Comparison of ENCODE assay signal across 15 cellular contexts in genomic region chr2:196983934-196984333, GRCh38. TPM values are rescaled to one million over a fixed set of nuclear protein-coding genes. Genes with fewer than 3 reads are reported as not detected.
DNase-seq lines count a peak whose midpoint lies in the region; ATAC-seq and TF ChIP-seq lines count a peak whose summit lies in the region.
"Had no signal": no experiment of that assay in that cellular context is flagged by ENCODE, and none has a peak within 500 bp of the region (broad histone marks: within the 10 kb centered on the region; RNA-seq: fewer than 3 reads in every experiment).

No MANE protein-coding gene starts in this region.

- H3K36me3 ChIP-seq in breast epithelium (no peaks in the 10 kb centered on the region), MG63 (no peaks in the 10 kb centered on the region)

- H3K9me3 ChIP-seq in breast epithelium (no peaks in the 10 kb centered on the region), MG63 (no peaks in the 10 kb centered on the region)

- TF ChIP-seq CTCF in MCF 10A (IDR thresholded peaks at IDR 0.05; ENCODE audit: unreplicated experiment) = no peak
- TF ChIP-seq CTCF in breast epithelium (IDR thresholded peaks at IDR 0.05) = no peak

- no peaks in the 10 kb centered on the region for H3K36me3 Mint-ChIP-seq in MCF 10A (ENCODE audit: insufficient read depth, unreplicated experiment)
- peaks cover 25 to 33% of the 10 kb centered on the region in 2 donors for H3K36me3 Mint-ChIP-seq in stimulated activated naive B cell treated with anti-CD40 and anti-IgM and Interleukin-4, amounts not matched to agents 10 μg/mL and 1 μg/mL and 100 μg/mL, for 72 hours

- H3K27me3 ChIP-seq in breast epithelium (no peaks in the 10 kb centered on the region), MG63 (no peaks in the 10 kb centered on the region)
- H3K27me3 ChIP-seq: hepatocyte had no signal

- POLR2A ChIA-PET in MCF 10A (lab: Yijun Ruan, JAX) = interaction anchor here (1.0 to 1.8 kb wide), 3 partner anchors 57 to 59 kb away, joined by 4 to 6 read pairs (median 6); no protein-coding TSS in a partner anchor

- no TSS peak for BruUV-seq in MCF 10A (replicated peaks; lab: Mats Ljungman, UMichigan)

- no peak overlapping the region for H3K27ac ChIP-seq in breast epithelium
- H3K27ac ChIP-seq: hepatocyte had no signal

- CTCF ChIA-PET in MCF 10A (lab: Yijun Ruan, JAX) = interaction anchor here (0.7 to 1.0 kb wide), 3 partner anchors 28 to 387 kb away, joined by 4 to 5 read pairs (median 4); no protein-coding TSS in a partner anchor

- TF ChIP-seq POLR2A in breast epithelium (IDR thresholded peaks at IDR 0.05) = no peak

- intact Hi-C loops in MCF 10A (cut with micrococcal nuclease) (no loop called here), breast epithelium (cut with DNase I; ENCODE audit: low total_unique reads) (no loop called here)

- no peak overlapping the region for H3K4me3 ChIP-seq in breast epithelium
- no peak overlapping the region for H3K4me3 ChIP-seq in MG63
- H3K4me3 ChIP-seq: hepatocyte had no signal

- H3K27ac Mint-ChIP-seq in MCF 10A (ENCODE audit: low read depth, unreplicated experiment) = peak overlapping the region; percentile 63
- H3K27ac Mint-ChIP-seq in stimulated activated naive B cell treated with anti-CD40 and anti-IgM and Interleukin-4, amounts not matched to agents 10 μg/mL and 1 μg/mL and 100 μg/mL, for 72 hours = no peak overlapping the region

- no peak for ATAC-seq in stimulated activated naive B cell treated with anti-CD40 and anti-IgM and Interleukin-4, amounts not matched to agents 10 μg/mL and 1 μg/mL and 100 μg/mL, for 72 hours (replicated peaks)
- ATAC-seq: left ventricle myocardium superior had no signal

- peaks cover 18% of the 10 kb centered on the region for H3K4me1 Mint-ChIP-seq in MCF 10A (ENCODE audit: insufficient read depth, unreplicated experiment)
- peaks cover 10 to 41% of the 10 kb centered on the region in 2 donors for H3K4me1 Mint-ChIP-seq in stimulated activated naive B cell treated with anti-CD40 and anti-IgM and Interleukin-4, amounts not matched to agents 10 μg/mL and 1 μg/mL and 100 μg/mL, for 72 hours

- H3K4me3 Mint-ChIP-seq in MCF 10A (ENCODE audit: unreplicated experiment) = no peak overlapping the region
- no peak overlapping the region for H3K4me3 Mint-ChIP-seq in stimulated activated naive B cell treated with anti-CD40 and anti-IgM and Interleukin-4, amounts not matched to agents 10 μg/mL and 1 μg/mL and 100 μg/mL, for 72 hours
- H3K4me3 Mint-ChIP-seq: neural crest cell had no signal

- DNase-seq in MCF 10A (ENCODE audit: unreplicated experiment) (peak; percentile 79), breast epithelium (ENCODE audit: low spot score in 2 of 2) (no peak), SIG-M5 (lab: John Stamatoyannopoulos, UW) (peak; percentile 81), fibroblast of peridontal ligament (ENCODE audit: extremely low read depth) (peak; percentile 90), MG63 (no peak), retina (no peak)
- DNase-seq in stimulated activated naive B cell treated with anti-CD40 and anti-IgM and Interleukin-4, amounts not matched to agents 10 μg/mL and 1 μg/mL and 100 μg/mL, for 72 hours = no peak
- no peak for DNase-seq in stimulated activated CD4-positive, alpha-beta T cell treated with anti-CD3 and anti-CD28 coated beads, Interleukin-4, amount 100 ng/mL, for 1 hour
- DNase-seq: DMS 273 treated with DMSO at 0.1 percent for 48 hours, left ventricle myocardium superior, NCI-H1417 treated with DMSO at 0.1 percent for 48 hours, NCI-H526, T1000 had no signal

- no peaks in the 10 kb centered on the region for H3K4me1 ChIP-seq in breast epithelium

- no peaks in the 10 kb centered on the region for H3K9me3 Mint-ChIP-seq in MCF 10A (ENCODE audit: unreplicated experiment)
- H3K9me3 Mint-ChIP-seq in stimulated activated naive B cell treated with anti-CD40 and anti-IgM and Interleukin-4, amounts not matched to agents 10 μg/mL and 1 μg/mL and 100 μg/mL, for 72 hours = peaks cover 0 to 2% of the 10 kb centered on the region in 2 donors
- H3K9me3 Mint-ChIP-seq: neural crest cell had no signal

- no peaks in the 10 kb centered on the region for H3K27me3 Mint-ChIP-seq in MCF 10A (ENCODE audit: insufficient read depth, unreplicated experiment)
- no peaks in the 10 kb centered on the region for H3K27me3 Mint-ChIP-seq in stimulated activated naive B cell treated with anti-CD40 and anti-IgM and Interleukin-4, amounts not matched to agents 10 μg/mL and 1 μg/mL and 100 μg/mL, for 72 hours

RNA-seq across cellular contexts. Expression of gene PGAP1, which starts 57.4 kb away (rescaled TPM):
- total RNA-seq in MCF 10A (2022) (7.4 and 8.6 TPM in 2 replicates), breast epithelium (10 to 100 TPM in 2 of 3 donors, 1 to 10 TPM in 1; 7.2 to 27.1 (median 16.1) TPM)
- total RNA-seq in MG63 (2014; rRNA removed; shearing (Covaris generic); ENCODE audit: low replicate concordance) = 0.33 and 4.7 TPM in 2 replicates

Comparison
In these comparisons a context has a peak if more than half of its experiments do, and no peak if none do; other contexts are left out.
1. DNase-seq: peak in MCF 10A (single experiment), SIG-M5 (single experiment) and fibroblast of peridontal ligament (single experiment); none in breast epithelium (0 of 2), MG63 (single experiment), retina (single experiment), stimulated activated naive B cell treated with anti-CD40 and anti-IgM and Interleukin-4, amounts not matched to agents 10 μg/mL and 1 μg/mL and 100 μg/mL, for 72 hours (single experiment) and stimulated activated CD4-positive, alpha-beta T cell treated with anti-CD3 and anti-CD28 coated beads, Interleukin-4, amount 100 ng/mL, for 1 hour (single experiment).